ENCODE assay signal across 1 cellular context in the genomic region with DNA sequence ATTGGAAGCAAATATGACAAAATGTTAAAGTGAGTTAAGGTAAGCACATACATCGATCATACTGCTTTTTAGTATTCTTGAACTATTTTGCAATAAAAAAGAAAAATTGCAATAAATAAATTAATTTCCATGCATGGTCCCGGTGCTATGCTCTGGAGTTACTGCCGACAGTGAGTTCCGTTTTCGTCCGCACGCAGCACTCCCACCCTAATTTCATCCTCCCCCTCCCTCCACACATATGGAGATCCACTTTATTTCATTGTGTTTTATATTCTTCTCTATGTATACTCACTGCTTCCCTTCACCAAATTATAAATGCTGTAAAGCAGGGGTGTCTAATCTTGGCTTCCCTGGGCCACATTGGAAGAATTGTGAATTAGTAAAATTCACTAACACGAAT.
TF ChIP-seq lines count a peak whose summit lies in the region.

No MANE protein-coding gene starts in this region.

TF ChIP-seq in H1, 55 proteins besides CTCF, POLR2A, EP300 and RAD21 (continued from another document):
- TF ChIP-seq TCF12 (IDR thresholded peaks at IDR 0.05; ENCODE audit: low read depth, low read length) = no peak
- TF ChIP-seq SUZ12 (IDR thresholded peaks at IDR 0.05; ENCODE audit: low read length) = no peak
- no peak for TF ChIP-seq KDM1A (IDR thresholded peaks at IDR 0.05; ENCODE audit: borderline replicate concordance, low read length)
- TF ChIP-seq NANOG (IDR thresholded peaks at IDR 0.05; ENCODE audit: insufficient read depth, low read depth, low read length, poor library complexity, severe bottlenecking) = no peak
- TF ChIP-seq SAP30 (IDR thresholded peaks at IDR 0.05; ENCODE audit: insufficient read depth, insufficient replicate concordance, low read length) = no peak
- TF ChIP-seq SP4 (IDR thresholded peaks at IDR 0.05; ENCODE audit: low read length) = no peak
- TF ChIP-seq TAF1 (IDR thresholded peaks at IDR 0.05; ENCODE audit: low read depth, low read length) = no peak
- TF ChIP-seq POLR2AphosphoS5 (IDR thresholded peaks at IDR 0.05; ENCODE audit: low read depth, low read length) = no peak
- TF ChIP-seq RFX5 (IDR thresholded peaks at IDR 0.05; ENCODE audit: borderline replicate concordance, low read depth, low read length) = no peak
- TF ChIP-seq TEAD4 (IDR thresholded peaks at IDR 0.05; ENCODE audit: low read depth, low read length) = no peak
- TF ChIP-seq, protein P1, sequence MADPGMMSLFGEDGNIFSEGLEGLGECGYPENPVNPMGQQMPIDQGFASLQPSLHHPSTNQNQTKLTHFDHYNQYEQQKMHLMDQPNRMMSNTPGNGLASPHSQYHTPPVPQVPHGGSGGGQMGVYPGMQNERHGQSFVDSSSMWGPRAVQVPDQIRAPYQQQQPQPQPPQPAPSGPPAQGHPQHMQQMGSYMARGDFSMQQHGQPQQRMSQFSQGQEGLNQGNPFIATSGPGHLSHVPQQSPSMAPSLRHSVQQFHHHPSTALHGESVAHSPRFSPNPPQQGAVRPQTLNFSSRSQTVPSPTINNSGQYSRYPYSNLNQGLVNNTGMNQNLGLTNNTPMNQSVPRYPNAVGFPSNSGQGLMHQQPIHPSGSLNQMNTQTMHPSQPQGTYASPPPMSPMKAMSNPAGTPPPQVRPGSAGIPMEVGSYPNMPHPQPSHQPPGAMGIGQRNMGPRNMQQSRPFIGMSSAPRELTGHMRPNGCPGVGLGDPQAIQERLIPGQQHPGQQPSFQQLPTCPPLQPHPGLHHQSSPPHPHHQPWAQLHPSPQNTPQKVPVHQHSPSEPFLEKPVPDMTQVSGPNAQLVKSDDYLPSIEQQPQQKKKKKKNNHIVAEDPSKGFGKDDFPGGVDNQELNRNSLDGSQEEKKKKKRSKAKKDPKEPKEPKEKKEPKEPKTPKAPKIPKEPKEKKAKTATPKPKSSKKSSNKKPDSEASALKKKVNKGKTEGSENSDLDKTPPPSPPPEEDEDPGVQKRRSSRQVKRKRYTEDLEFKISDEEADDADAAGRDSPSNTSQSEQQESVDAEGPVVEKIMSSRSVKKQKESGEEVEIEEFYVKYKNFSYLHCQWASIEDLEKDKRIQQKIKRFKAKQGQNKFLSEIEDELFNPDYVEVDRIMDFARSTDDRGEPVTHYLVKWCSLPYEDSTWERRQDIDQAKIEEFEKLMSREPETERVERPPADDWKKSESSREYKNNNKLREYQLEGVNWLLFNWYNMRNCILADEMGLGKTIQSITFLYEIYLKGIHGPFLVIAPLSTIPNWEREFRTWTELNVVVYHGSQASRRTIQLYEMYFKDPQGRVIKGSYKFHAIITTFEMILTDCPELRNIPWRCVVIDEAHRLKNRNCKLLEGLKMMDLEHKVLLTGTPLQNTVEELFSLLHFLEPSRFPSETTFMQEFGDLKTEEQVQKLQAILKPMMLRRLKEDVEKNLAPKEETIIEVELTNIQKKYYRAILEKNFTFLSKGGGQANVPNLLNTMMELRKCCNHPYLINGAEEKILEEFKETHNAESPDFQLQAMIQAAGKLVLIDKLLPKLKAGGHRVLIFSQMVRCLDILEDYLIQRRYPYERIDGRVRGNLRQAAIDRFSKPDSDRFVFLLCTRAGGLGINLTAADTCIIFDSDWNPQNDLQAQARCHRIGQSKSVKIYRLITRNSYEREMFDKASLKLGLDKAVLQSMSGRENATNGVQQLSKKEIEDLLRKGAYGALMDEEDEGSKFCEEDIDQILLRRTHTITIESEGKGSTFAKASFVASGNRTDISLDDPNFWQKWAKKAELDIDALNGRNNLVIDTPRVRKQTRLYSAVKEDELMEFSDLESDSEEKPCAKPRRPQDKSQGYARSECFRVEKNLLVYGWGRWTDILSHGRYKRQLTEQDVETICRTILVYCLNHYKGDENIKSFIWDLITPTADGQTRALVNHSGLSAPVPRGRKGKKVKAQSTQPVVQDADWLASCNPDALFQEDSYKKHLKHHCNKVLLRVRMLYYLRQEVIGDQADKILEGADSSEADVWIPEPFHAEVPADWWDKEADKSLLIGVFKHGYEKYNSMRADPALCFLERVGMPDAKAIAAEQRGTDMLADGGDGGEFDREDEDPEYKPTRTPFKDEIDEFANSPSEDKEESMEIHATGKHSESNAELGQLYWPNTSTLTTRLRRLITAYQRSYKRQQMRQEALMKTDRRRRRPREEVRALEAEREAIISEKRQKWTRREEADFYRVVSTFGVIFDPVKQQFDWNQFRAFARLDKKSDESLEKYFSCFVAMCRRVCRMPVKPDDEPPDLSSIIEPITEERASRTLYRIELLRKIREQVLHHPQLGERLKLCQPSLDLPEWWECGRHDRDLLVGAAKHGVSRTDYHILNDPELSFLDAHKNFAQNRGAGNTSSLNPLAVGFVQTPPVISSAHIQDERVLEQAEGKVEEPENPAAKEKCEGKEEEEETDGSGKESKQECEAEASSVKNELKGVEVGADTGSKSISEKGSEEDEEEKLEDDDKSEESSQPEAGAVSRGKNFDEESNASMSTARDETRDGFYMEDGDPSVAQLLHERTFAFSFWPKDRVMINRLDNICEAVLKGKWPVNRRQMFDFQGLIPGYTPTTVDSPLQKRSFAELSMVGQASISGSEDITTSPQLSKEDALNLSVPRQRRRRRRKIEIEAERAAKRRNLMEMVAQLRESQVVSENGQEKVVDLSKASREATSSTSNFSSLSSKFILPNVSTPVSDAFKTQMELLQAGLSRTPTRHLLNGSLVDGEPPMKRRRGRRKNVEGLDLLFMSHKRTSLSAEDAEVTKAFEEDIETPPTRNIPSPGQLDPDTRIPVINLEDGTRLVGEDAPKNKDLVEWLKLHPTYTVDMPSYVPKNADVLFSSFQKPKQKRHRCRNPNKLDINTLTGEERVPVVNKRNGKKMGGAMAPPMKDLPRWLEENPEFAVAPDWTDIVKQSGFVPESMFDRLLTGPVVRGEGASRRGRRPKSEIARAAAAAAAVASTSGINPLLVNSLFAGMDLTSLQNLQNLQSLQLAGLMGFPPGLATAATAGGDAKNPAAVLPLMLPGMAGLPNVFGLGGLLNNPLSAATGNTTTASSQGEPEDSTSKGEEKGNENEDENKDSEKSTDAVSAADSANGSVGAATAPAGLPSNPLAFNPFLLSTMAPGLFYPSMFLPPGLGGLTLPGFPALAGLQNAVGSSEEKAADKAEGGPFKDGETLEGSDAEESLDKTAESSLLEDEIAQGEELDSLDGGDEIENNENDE (IDR thresholded peaks at IDR 0.05; ENCODE audit: insufficient replicate concordance, low read length) = no peak
- TF ChIP-seq JUN (IDR thresholded peaks at IDR 0.05; ENCODE audit: low read depth, low read length) = no peak
- no peak for TF ChIP-seq CHD2 (IDR thresholded peaks at IDR 0.05; ENCODE audit: low read length)
- TF ChIP-seq TAF7 (optimal IDR thresholded peaks at IDR 0.05; ENCODE audit: borderline replicate concordance, low read depth, low read length) = no peak
- TF ChIP-seq ZNF274 (IDR thresholded peaks at IDR 0.05; ENCODE audit: borderline replicate concordance, extremely low read depth, low read length) = no peak
